In genomic region chr3:59127071-59127470, GRCh38 we compare ENCODE assay signal across 13 cellular contexts.
DNase-seq lines count a peak whose midpoint lies in the region; ATAC-seq, FAIRE-seq and TF ChIP-seq lines count a peak whose summit lies in the region.
"Had no signal": no experiment of that assay in that cellular context is flagged by ENCODE, and none has a peak within 500 bp of the region (broad histone marks: within the 10 kb centered on the region; RNA-seq: fewer than 3 reads in every experiment).

No MANE protein-coding gene starts in this region.

- FAIRE-seq in astrocyte (lab: Jason Lieb, UNC), result peak; percentile 86

- peak overlapping the region; percentile 77 for H3K27ac Mint-ChIP-seq in astrocyte (ENCODE audit: unreplicated experiment)
- H3K27ac Mint-ChIP-seq: naive B cell had no signal

- peaks cover 17% of the 10 kb centered on the region for H3K4me1 Mint-ChIP-seq in astrocyte (ENCODE audit: low read depth, unreplicated experiment)
- H3K4me1 Mint-ChIP-seq: naive B cell had no signal

- H3K79me2 ChIP-seq in astrocyte (ENCODE audit: insufficient read depth, low read length), result no peaks in the 10 kb centered on the region

- no peaks in the 10 kb centered on the region for H3K36me3 ChIP-seq in astrocyte (ENCODE audit: insufficient read depth, low read length)

- H3K9me3 ChIP-seq in astrocyte (ENCODE audit: insufficient read depth, low read depth, low read length), result no peaks in the 10 kb centered on the region

- no peaks in the 10 kb centered on the region for H3K27me3 ChIP-seq in astrocyte (ENCODE audit: insufficient read depth, low read length)

- H3K9me3 Mint-ChIP-seq in astrocyte (ENCODE audit: unreplicated experiment), result no peaks in the 10 kb centered on the region
- H3K9me3 Mint-ChIP-seq: naive B cell had no signal

- H3K27me3 Mint-ChIP-seq in astrocyte (ENCODE audit: low read depth, unreplicated experiment), result no peaks in the 10 kb centered on the region
- H3K27me3 Mint-ChIP-seq: naive B cell had no signal

- ATAC-seq in GM21529 (IDR thresholded peaks at IDR 0.05; ENCODE audit: unreplicated experiment) (no peak), HG03045 (IDR thresholded peaks at IDR 0.05; ENCODE audit: unreplicated experiment) (no peak), HG03521 (IDR thresholded peaks at IDR 0.05; ENCODE audit: unreplicated experiment) (no peak)

- H3K4me1 ChIP-seq in astrocyte (ENCODE audit: insufficient read depth, low read length), result peaks cover 12% of the 10 kb centered on the region

- H3K4me3 Mint-ChIP-seq in astrocyte (ENCODE audit: unreplicated experiment), result no peak overlapping the region
- H3K4me3 Mint-ChIP-seq: naive B cell had no signal

- H3K27ac ChIP-seq in astrocyte (ENCODE audit: low read depth, low read length), result peak overlapping the region; percentile 23
- H3K27ac ChIP-seq: KMS-11 had no signal

- POLR2A ChIA-PET in HEK293T (lab: Yijun Ruan, JAX), result no interaction called here

- H3K36me3 Mint-ChIP-seq in astrocyte (ENCODE audit: low read depth, unreplicated experiment), result no peaks in the 10 kb centered on the region
- H3K36me3 Mint-ChIP-seq: naive B cell had no signal

- H3K4me3 ChIP-seq in astrocyte (ENCODE audit: insufficient read depth, low read depth, low read length), result no peak overlapping the region

- no peak overlapping the region for H3K4me2 ChIP-seq in astrocyte (ENCODE audit: low read length)
- H3K4me2 ChIP-seq: KMS-11 had no signal

- CTCF ChIA-PET in HEK293T (lab: Yijun Ruan, JAX), result no interaction called here

- no peak for TF ChIP-seq CTCF in astrocyte (IDR thresholded peaks at IDR 0.05; ENCODE audit: insufficient read depth, low read depth, low read length)

- H3K9ac ChIP-seq in astrocyte (ENCODE audit: low read length), result no peak overlapping the region
- H3K9ac ChIP-seq: KMS-11 had no signal

- H4K20me1 ChIP-seq in astrocyte (ENCODE audit: insufficient read depth, low read length), result no peaks in the 10 kb centered on the region

- H2AFZ ChIP-seq in astrocyte (ENCODE audit: low read depth, low read length), result no peak overlapping the region

- DNase-seq in HEK293T (ENCODE audit: extremely low spot score) (peak; percentile 35), astrocyte (ENCODE audit: low read depth) (peak; percentile 90), foreskin melanocyte (peak; percentile 72), smooth muscle cell of the brain vasculature (ENCODE audit: low read depth, low spot score) (peak; percentile 72), activated gamma-delta T cell (lab: John Stamatoyannopoulos, UW) (no peak)
- DNase-seq: activated CD4-positive, alpha-beta T cell treated with anti-CD3 and anti-CD28 coated beads for 48 hours; activated naive CD4-positive, alpha-beta T cell; naive B cell; NCI-H2227 treated with DMSO at 0.1 percent for 48 hours had no signal

TF ChIP-seq in HEK293T, 16 proteins besides CTCF, POLR2A, EP300 and RAD21:
- TF ChIP-seq BHLHE40 (IDR thresholded peaks at IDR 0.05; ENCODE audit: borderline replicate concordance) (no peak), ZNF384 (IDR thresholded peaks at IDR 0.05) (0 out of 2 replicates have a peak, but pooled peaks have one; percentile 11)
